5 cellular contexts compared by ENCODE assay signal in the genomic region with DNA sequence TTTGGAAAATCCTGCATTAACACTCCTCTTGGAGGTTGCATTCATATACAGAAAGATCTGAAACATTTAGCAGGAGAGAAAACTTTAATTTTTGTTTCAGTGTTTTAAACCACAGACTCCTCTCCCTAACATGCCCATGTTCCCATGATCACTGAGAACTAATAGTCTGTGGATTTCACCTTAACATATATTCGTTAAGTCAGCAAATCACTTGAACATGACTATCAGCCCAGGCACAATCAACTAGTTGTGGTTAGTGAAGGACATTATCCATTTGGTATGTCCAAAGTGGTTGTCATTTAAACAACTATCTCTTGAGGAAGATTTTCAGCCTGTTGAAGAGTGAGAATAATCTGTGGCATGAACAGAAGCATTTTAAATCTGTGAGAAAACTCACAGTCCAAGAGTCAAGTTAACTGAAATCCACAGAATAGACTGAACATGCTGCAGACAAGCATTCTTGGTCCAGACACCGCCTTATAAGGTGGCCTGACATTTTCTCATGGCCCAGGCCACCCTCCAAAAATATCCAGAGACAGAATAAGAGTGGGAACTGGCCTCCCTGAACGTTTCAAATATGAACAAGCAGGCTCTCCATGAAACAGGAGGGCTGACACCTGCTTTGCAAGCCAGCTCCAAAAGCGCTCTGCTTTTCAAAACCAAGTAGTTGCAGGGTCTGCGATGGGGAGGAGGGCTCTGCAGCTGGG. TPM values are rescaled to one million over a fixed set of nuclear protein-coding genes. Genes with fewer than 3 reads are reported as not detected.
"Had no signal": no experiment of that assay in that cellular context is flagged by ENCODE, and none has a peak within 500 bp of the region (broad histone marks: within the 10 kb centered on the region; RNA-seq: fewer than 3 reads in every experiment).

No MANE protein-coding gene starts in this region.

- H3K4me3 ChIP-seq: mucosa of descending colon, testis had no signal

- H3K9me3 ChIP-seq: mucosa of descending colon, testis had no signal

- H3K27ac ChIP-seq: WERI-Rb-1 had no signal

- H3K27me3 ChIP-seq: testis had no signal

RNA-seq across cellular contexts. Expression of gene ADCY5, which starts 39.9 kb away (rescaled TPM):
- total RNA-seq: activated CD8-positive, alpha-beta T cell treated with anti-CD3 and anti-CD28 coated beads, Interleukin-2, amount 10 ng/mL, durations not matched to agents 7 days and 5 days; natural killer cell had no signal
